11 cellular contexts compared by ENCODE assay signal in genomic region chr4:61199869-61200194, GRCh38. TPM values are rescaled to one million over a fixed set of nuclear protein-coding genes. Genes with fewer than 3 reads are reported as not detected.
DNase-seq lines count a peak whose midpoint lies in the region; ATAC-seq and TF ChIP-seq lines count a peak whose summit lies in the region.
"Had no signal": no experiment of that assay in that cellular context is flagged by ENCODE, and none has a peak within 500 bp of the region (broad histone marks: within the 10 kb centered on the region; RNA-seq: fewer than 3 reads in every experiment).

No MANE protein-coding gene starts in this region.

- peak overlapping the region in 8 of 12 donors; percentile 20 to 70 (median 52) for H3K27ac ChIP-seq in heart left ventricle
- peak overlapping the region; percentile 69 for H3K27ac ChIP-seq in neural progenitor cell
- H3K27ac ChIP-seq in aorta (ENCODE audit: low read depth in 1 of 2, low read length in 2 of 2) = no peak overlapping the region
- H3K27ac ChIP-seq: VCaP had no signal

- peaks cover 29% of the 10 kb centered on the region for H4K20me1 ChIP-seq in neural progenitor cell (ENCODE audit: low read depth)

- H3K27ac Mint-ChIP-seq in neural progenitor cell = peak overlapping the region; percentile 43
- H3K27ac Mint-ChIP-seq: CD4-positive, alpha-beta T cell had no signal

- H3K36me3 ChIP-seq in heart left ventricle (no peaks in the 10 kb centered on the region), neural progenitor cell (no peaks in the 10 kb centered on the region), aorta (ENCODE audit: control insufficient read depth in 1 of 2, insufficient read depth in 2 of 2, low read length in 1 of 2) (no peaks in the 10 kb centered on the region)

- H3K4me1 Mint-ChIP-seq in neural progenitor cell = peaks cover 25% of the 10 kb centered on the region

- 3 to 10% (median 6%) methylated on average over 10 of the region's 10 CpGs for WGBS in heart left ventricle, 4 donors
- WGBS in aorta, 2 donors = 4 to 6% methylated on average over 4 to 10 of the region's 10 CpGs

- H3K9ac ChIP-seq in neural progenitor cell = no peak overlapping the region

- peaks cover 2% of the 10 kb centered on the region for H3K27me3 Mint-ChIP-seq in neural progenitor cell (ENCODE audit: insufficient read depth, low read depth)

- TF ChIP-seq POLR2A in heart left ventricle (IDR thresholded peaks at IDR 0.05) = no peak

- intact Hi-C loops in heart left ventricle (cut with DNase I) (loop anchor here in 1 of 10 donors (5.0 kb wide), 1 partner anchor 537 kb away; no protein-coding TSS in a partner anchor), left ventricle myocardium superior (cut with micrococcal nuclease) (no loop called here), aorta (cut with DNase I) (loop anchor here in 1 of 2 donors (10.0 kb wide), 1 partner anchor 75 kb away; no protein-coding TSS in a partner anchor)

- H3K4me1 ChIP-seq in heart left ventricle (peaks cover 0 to 27% (median 0%) of the 10 kb centered on the region in 12 donors), neural progenitor cell (peaks cover 19% of the 10 kb centered on the region), aorta (ENCODE audit: control insufficient read depth in 1 of 2, insufficient read depth in 2 of 2, low read length in 2 of 2) (no peaks in the 10 kb centered on the region)

- H3K36me3 Mint-ChIP-seq in neural progenitor cell = no peaks in the 10 kb centered on the region

- peak overlapping the region; percentile 20 for H2AFZ ChIP-seq in neural progenitor cell (replicated peaks)

- peak overlapping the region; percentile 86 for H3K4me3 Mint-ChIP-seq in neural progenitor cell
- H3K4me3 Mint-ChIP-seq: CD4-positive, alpha-beta T cell had no signal

- H3K9me3 Mint-ChIP-seq in neural progenitor cell = peaks cover 2% of the 10 kb centered on the region

- peaks cover 44% of the 10 kb centered on the region for H3K79me2 ChIP-seq in neural progenitor cell (ENCODE audit: low read depth)

- peak overlapping the region; percentile 90 for H3K4me2 ChIP-seq in neural progenitor cell

- DNase-seq in heart left ventricle = no peak
- DNase-seq in left ventricle myocardium superior = no peak
- peak; percentile 11 for DNase-seq in epithelial cell of esophagus (ENCODE audit: low read depth)
- no peak for DNase-seq in neural progenitor cell (ENCODE audit: low spot score)
- no peak for DNase-seq in aorta
- no peak for DNase-seq in LoVo (ENCODE audit: low spot score)
- no peak for DNase-seq in activated CD4-positive, alpha-beta T cell treated with anti-CD3 and anti-CD28 coated beads for 4 hours
- DNase-seq: CD4-positive, alpha-beta T cell had no signal

- TF ChIP-seq CTCF in heart left ventricle (IDR thresholded peaks at IDR 0.05) (no peak), epithelial cell of esophagus (IDR thresholded peaks at IDR 0.05; ENCODE audit: insufficient read depth, low read depth, low read length, missing control alignments) (no peak), neural progenitor cell (IDR thresholded peaks at IDR 0.05) (no peak)

- H3K4me3 ChIP-seq in heart left ventricle = peak overlapping the region; percentile 57 to 76 (median 65)
- peak overlapping the region; percentile 24 for H3K4me3 ChIP-seq in epithelial cell of esophagus (ENCODE audit: low read length)
- peak overlapping the region; percentile 86 for H3K4me3 ChIP-seq in neural progenitor cell
- H3K4me3 ChIP-seq in aorta (ENCODE audit: low read length in 2 of 2) = peak overlapping the region; percentile 92 to 96

- H3K9me3 ChIP-seq in heart left ventricle (no peaks in the 10 kb centered on the region), neural progenitor cell (ENCODE audit: low read depth) (no peaks in the 10 kb centered on the region), aorta (ENCODE audit: control insufficient read depth, low read length) (no peaks in the 10 kb centered on the region)

- ATAC-seq in heart left ventricle (no peak), left ventricle myocardium superior (no peak), aorta (ENCODE audit: low FRiP score) (no peak), GM18502 (IDR thresholded peaks at IDR 0.05; ENCODE audit: poor library complexity, unreplicated experiment) (no peak)

- peaks cover 0 to 55% (median 20%) of the 10 kb centered on the region in 9 donors for H3K27me3 ChIP-seq in heart left ventricle
- peaks cover 21% of the 10 kb centered on the region for H3K27me3 ChIP-seq in neural progenitor cell
- H3K27me3 ChIP-seq in aorta (ENCODE audit: control insufficient read depth in 1 of 2, insufficient read depth in 2 of 2, low read length in 1 of 2) = no peaks in the 10 kb centered on the region

- H3F3A ChIP-seq in neural progenitor cell (ENCODE audit: low read depth) = peaks cover 19% of the 10 kb centered on the region

RNA-seq across cellular contexts. Expression of gene ADGRL3, which starts 0.3 kb away (rescaled TPM):
- total RNA-seq in heart left ventricle = 10 to 100 TPM in 5 of 9 donors, 1 to 10 TPM in 4; 3.4 to 24.4 (median 11.9) TPM
- polyA plus RNA-seq in heart left ventricle = 1 to 10 TPM in 1 of 2 donors, under 1 TPM in 1; 0.84 to 1.8 TPM
- 5.1 TPM for total RNA-seq in left ventricle myocardium superior
- total RNA-seq in neural progenitor cell (ENCODE audit: low replicate concordance) = 70.0 and 93.6 TPM in 2 replicates
- 100 to 1,000 TPM in 1 of 2 donors, 10 to 100 TPM in 1; 26.7 to 110 TPM for total RNA-seq in aorta
- 10 to 100 TPM in 1 of 2 donors, 1 to 10 TPM in 1; 1.8 to 14.8 TPM for polyA plus RNA-seq in aorta
- total RNA-seq: CD4-positive, alpha-beta T cell; H4 had no signal

Comparison
In these comparisons a context has a peak if more than half of its experiments do, and no peak if none do; other contexts are left out.
1. H3K27ac ChIP-seq: peak in heart left ventricle (8 of 12) and neural progenitor cell (single experiment); none in aorta (0 of 2).
2. H3K4me3 ChIP-seq: peak in every context shown above with its lines; median percentile 94 in aorta; 86 in neural progenitor cell; 65 in heart left ventricle; 24 in epithelial cell of esophagus.